ENCODE assay signal across 18 cellular contexts in genomic region chr17:59111539-59111938, GRCh38. TPM values are rescaled to one million over a fixed set of nuclear protein-coding genes. Genes with fewer than 3 reads are reported as not detected.
DNase-seq lines count a peak whose midpoint lies in the region; ATAC-seq and TF ChIP-seq lines count a peak whose summit lies in the region.
"Had no signal": no experiment of that assay in that cellular context is flagged by ENCODE, and none has a peak within 500 bp of the region (broad histone marks: within the 10 kb centered on the region; RNA-seq: fewer than 3 reads in every experiment).

No MANE protein-coding gene starts in this region.

- H3K4me3 Mint-ChIP-seq in activated T-cell treated with anti-CD3 and anti-CD28 coated beads, Interleukin-2, amount 50 U/mL, for 72 hours: no peak overlapping the region
- no peak overlapping the region for H3K4me3 Mint-ChIP-seq in Caco-2 (ENCODE audit: unreplicated experiment)
- H3K4me3 Mint-ChIP-seq: CD4-positive, alpha-beta T cell; HFFc6 had no signal

- in situ Hi-C loops in G401 (cut with HindIII; ENCODE audit: low sequenced_read_pairs): no loop called here

- H3K4me2 ChIP-seq in SU-DHL-6 (ENCODE audit: low read depth, low read length, poor library complexity, severe bottlenecking): peak overlapping the region; percentile 26

- peaks cover 40% of the 10 kb centered on the region for H3F3A ChIP-seq in SU-DHL-6 (ENCODE audit: insufficient read depth)

- no peaks in the 10 kb centered on the region for H4K20me1 ChIP-seq in SU-DHL-6 (ENCODE audit: low read depth, low read length)

- no peaks in the 10 kb centered on the region for H3K9me3 Mint-ChIP-seq in activated T-cell treated with anti-CD3 and anti-CD28 coated beads, Interleukin-2, amount 50 U/mL, for 72 hours
- H3K9me3 Mint-ChIP-seq in Caco-2 (ENCODE audit: unreplicated experiment): no peaks in the 10 kb centered on the region
- H3K9me3 Mint-ChIP-seq: CD4-positive, alpha-beta T cell; HFFc6 had no signal

- no peak overlapping the region for H3K9ac ChIP-seq in SU-DHL-6 (ENCODE audit: low read length)
- H3K9ac ChIP-seq: GM23248 had no signal

- peaks cover 2 to 14% of the 10 kb centered on the region in 2 donors for H3K36me3 Mint-ChIP-seq in activated T-cell treated with anti-CD3 and anti-CD28 coated beads, Interleukin-2, amount 50 U/mL, for 72 hours (ENCODE audit: insufficient read depth in 2 of 2)
- H3K36me3 Mint-ChIP-seq in Caco-2 (ENCODE audit: insufficient read depth, unreplicated experiment): peaks cover 86% of the 10 kb centered on the region

- H3K4me1 ChIP-seq in Caco-2: no peaks in the 10 kb centered on the region
- H3K4me1 ChIP-seq: BE2C had no signal

- intact Hi-C loops in Caco-2 (cut with micrococcal nuclease; ENCODE audit: unreplicated experiment): no loop called here

- no peaks in the 10 kb centered on the region; the same call in none of the 2 replicates for H3K36me3 ChIP-seq in Caco-2 (ENCODE audit: control insufficient read depth, insufficient read depth, low read length)
- peaks cover 21% of the 10 kb centered on the region for H3K36me3 ChIP-seq in SU-DHL-6 (ENCODE audit: low read length)

- no peak overlapping the region for H2AFZ ChIP-seq in SU-DHL-6 (ENCODE audit: low read depth, low read length, severe bottlenecking)
- H2AFZ ChIP-seq: GM23248 had no signal

- DNase-seq in activated T-cell treated with anti-CD3 and anti-CD28 coated beads, Interleukin-2, amount 50 U/mL, for 72 hours: no peak
- no peak for DNase-seq in activated T-cell treated with anti-CD3 and anti-CD28 coated beads, Interleukin-2, amount 50 U/mL, for 48 hours
- no peak for DNase-seq in Caco-2
- DNase-seq in superior temporal gyrus (ENCODE audit: extremely low spot score): peak; percentile 32
- no peak for DNase-seq in G401 (ENCODE audit: low spot score)
- no peak for DNase-seq in NCI-H2107 treated with DMSO at 0.1 percent for 48 hours (lab: John Stamatoyannopoulos, UW; ENCODE audit: unreplicated experiment)
- DNase-seq: ACHN; BE2C; C1 segment of cervical spinal cord; CD4-positive, alpha-beta T cell; DMS153; DMS79 treated with DMSO at 0.1 percent for 48 hours; GM23248; HFFc6; IMR-90 had no signal

- CTCF ChIA-PET in Caco-2 (lab: Charles Lee): no interaction called here

- peaks cover 55% of the 10 kb centered on the region for H3K79me2 ChIP-seq in SU-DHL-6 (ENCODE audit: insufficient read depth, low read length)

- H3K27me3 ChIP-seq in Caco-2 (replicated peaks; ENCODE audit: control insufficient read depth, insufficient read depth, low read length) (no peaks in the 10 kb centered on the region), SU-DHL-6 (ENCODE audit: low read length) (no peaks in the 10 kb centered on the region)
- H3K27me3 ChIP-seq: BE2C had no signal

- peak overlapping the region; percentile 40 for H3K27ac Mint-ChIP-seq in activated T-cell treated with anti-CD3 and anti-CD28 coated beads, Interleukin-2, amount 50 U/mL, for 72 hours
- no peak overlapping the region for H3K27ac Mint-ChIP-seq in Caco-2 (ENCODE audit: unreplicated experiment)
- H3K27ac Mint-ChIP-seq: CD4-positive, alpha-beta T cell had no signal

- H3K4me1 Mint-ChIP-seq in activated T-cell treated with anti-CD3 and anti-CD28 coated beads, Interleukin-2, amount 50 U/mL, for 72 hours (ENCODE audit: low read depth): peaks cover 31% of the 10 kb centered on the region
- H3K4me1 Mint-ChIP-seq in Caco-2 (ENCODE audit: low read depth, unreplicated experiment): peaks cover 9% of the 10 kb centered on the region

- ATAC-seq in activated T-cell treated with anti-CD3 and anti-CD28 coated beads, Interleukin-2, amount 50 U/mL, for 72 hours (replicated peaks in 1 of 2): no peak
- ATAC-seq: K562 had no signal

- TSS peak; percentile 40 for BruUV-seq in Caco-2 (replicated peaks; lab: Mats Ljungman, UMichigan)

- H3K27me3 Mint-ChIP-seq in activated T-cell treated with anti-CD3 and anti-CD28 coated beads, Interleukin-2, amount 50 U/mL, for 72 hours (ENCODE audit: low read depth): no peaks in the 10 kb centered on the region
- H3K27me3 Mint-ChIP-seq in Caco-2 (ENCODE audit: insufficient read depth, unreplicated experiment): no peaks in the 10 kb centered on the region
- H3K27me3 Mint-ChIP-seq: CD4-positive, alpha-beta T cell had no signal

- H3K27ac ChIP-seq in SU-DHL-6 (ENCODE audit: low read depth, low read length): no peak overlapping the region
- H3K27ac ChIP-seq: GM23248 had no signal

- no peaks in the 10 kb centered on the region for H3K9me3 ChIP-seq in Caco-2
- H3K9me3 ChIP-seq in SU-DHL-6 (ENCODE audit: insufficient read depth, low read length): no peaks in the 10 kb centered on the region
- H3K9me3 ChIP-seq: BE2C, HAP-1 had no signal

- no peaks in the 10 kb centered on the region for H3K9me2 ChIP-seq in SU-DHL-6 (replicated peaks; ENCODE audit: insufficient read depth, low read length)

- TF ChIP-seq CTCF in Caco-2 (IDR thresholded peaks at IDR 0.05; ENCODE audit: insufficient read depth in 1 of 2, low read depth in 1 of 2, low read length in 1 of 2, severe bottlenecking in 1 of 2, unreplicated experiment in 1 of 2) (no peak), SU-DHL-6 (IDR thresholded peaks at IDR 0.05; ENCODE audit: insufficient read depth, low read length, poor library complexity, severe bottlenecking) (no peak)

- POLR2A ChIA-PET in Caco-2 (lab: Charles Lee): no interaction called here

- H3K4me3 ChIP-seq in Caco-2 (ENCODE audit: low read depth, low read length): no peak overlapping the region
- no peak overlapping the region for H3K4me3 ChIP-seq in SU-DHL-6 (ENCODE audit: insufficient read depth, low read length, poor library complexity, severe bottlenecking)
- H3K4me3 ChIP-seq: GM23248, HAP-1, K562 had no signal

RNA-seq across cellular contexts. Expression of gene TRIM37, which starts 4.9 kb away (rescaled TPM):
- total RNA-seq in activated T-cell treated with anti-CD3 and anti-CD28 coated beads, Interleukin-2, amount 50 U/mL, for 72 hours: 10 to 100 TPM; 26.3 to 31.1 TPM
- total RNA-seq in Caco-2 (2022): 37.7 and 44.4 TPM in 2 replicates
- total RNA-seq in G401 (2014; rRNA removed; shearing (Covaris generic)): 34.1 and 36.6 TPM in 2 replicates

RNA-seq across cellular contexts. Expression of gene SKA2, which starts 43.4 kb away (rescaled TPM):
- 10 to 100 TPM; 62.7 to 71.8 TPM for total RNA-seq in activated T-cell treated with anti-CD3 and anti-CD28 coated beads, Interleukin-2, amount 50 U/mL, for 72 hours
- total RNA-seq in Caco-2 (2022): 119 TPM in 2 replicates
- total RNA-seq in G401 (2014; rRNA removed; shearing (Covaris generic)): 163 and 181 TPM in 2 replicates

RNA-seq across cellular contexts. Expression of gene PRR11, which starts 44.0 kb away (rescaled TPM):
- total RNA-seq in activated T-cell treated with anti-CD3 and anti-CD28 coated beads, Interleukin-2, amount 50 U/mL, for 72 hours: 100 to 1,000 TPM in 1 of 2 donors, 10 to 100 TPM in 1; 99.5 to 108 TPM
- 80.2 and 89.9 TPM in 2 replicates for total RNA-seq in Caco-2 (2022)
- 17.7 and 25.8 TPM in 2 replicates for total RNA-seq in G401 (2014; rRNA removed; shearing (Covaris generic))
